Comparison of ENCODE assay signal across 1 cellular context in genomic region chr6:11207199-11207968, GRCh38.
TF ChIP-seq lines count a peak whose summit lies in the region.

No MANE protein-coding gene starts in this region.

TF ChIP-seq in SK-N-SH, 30 proteins besides CTCF, POLR2A, EP300 and RAD21 (continued from another document):
- TF ChIP-seq ZBTB33 (IDR thresholded peaks at IDR 0.05; ENCODE audit: borderline replicate concordance, low read depth) (0 out of 2 replicates have a peak, but pooled peaks have one; percentile 71), MAX (IDR thresholded peaks at IDR 0.05; ENCODE audit: low read depth) (0 out of 2 replicates have a peak, but pooled peaks have one; percentile 51), EZH2phosphoT487 (IDR thresholded peaks at IDR 0.05; ENCODE audit: borderline replicate concordance, low read depth) (no peak), RCOR1 (IDR thresholded peaks at IDR 0.05; ENCODE audit: low read length) (no peak), TAF1 (IDR thresholded peaks at IDR 0.05; ENCODE audit: borderline replicate concordance, low read depth, low read length) (no peak), RXRA (IDR thresholded peaks at IDR 0.05; ENCODE audit: borderline replicate concordance, low read depth) (peak; percentile 88; the same call in 1 of the 2 replicates), SMC3 (IDR thresholded peaks at IDR 0.05; ENCODE audit: low read depth, low read length) (no peak), POLR2AphosphoS5 (IDR thresholded peaks at IDR 0.05; ENCODE audit: low read depth, low read length) (peak; percentile 61; the same call in 1 of the 2 replicates), FOXM1 (IDR thresholded peaks at IDR 0.05; ENCODE audit: low read depth) (no peak)
TF ChIP-seq in SK-N-SH: peak in this region for 13.
